8 cellular contexts compared by ENCODE assay signal in genomic region chr4:168480991-168481588, GRCh38.
DNase-seq lines count a peak whose midpoint lies in the region; ATAC-seq and TF ChIP-seq lines count a peak whose summit lies in the region.

No MANE protein-coding gene starts in this region.

- peak; percentile 43 for ATAC-seq in GM21447 (IDR thresholded peaks at IDR 0.05; ENCODE audit: unreplicated experiment)

- in situ Hi-C loops in KBM-7 (cut with MboI; ENCODE audit: low pct_unique_long_range_greater_than_20kb, low sequenced_read_pairs): no loop called here

- peak overlapping the region; percentile 81 for H3K27ac ChIP-seq in layer of hippocampus (ENCODE audit: low read depth, low read length)

- H3K27me3 ChIP-seq in layer of hippocampus (ENCODE audit: control insufficient read depth, insufficient read depth, low read length): no peaks in the 10 kb centered on the region

- no peak for TF ChIP-seq CTCF in cardiac fibroblast (IDR thresholded peaks at IDR 0.05; ENCODE audit: low read depth, low read length)

- peak overlapping the region; percentile 68 to 70 for H3K4me3 ChIP-seq in cardiac fibroblast (replicated peaks in 1 of 2; ENCODE audit: low read depth in 2 of 2, low read length in 2 of 2)

- DNase-seq in DMS 273 (lab: John Stamatoyannopoulos, UW; ENCODE audit: unreplicated experiment) (peak; percentile 72), KBM-7 (peak; percentile 82), T-helper 2 cell (peak in 3 of 5 experiments; percentile 34 to 89 (median 68)), cardiac fibroblast (ENCODE audit: low read depth in 2 of 2) (peak; percentile 67 to 92), cerebellar nuclear complex (lab: John Stamatoyannopoulos, UW) (no peak)
- peak; percentile 15 for DNase-seq in stimulated activated CD8-positive, alpha-beta memory T cell treated with anti-CD3 and anti-CD28 coated beads, Interleukin-15, amount 100 ng/mL, for 1 hour (ENCODE audit: low read depth)

Comparison
In these comparisons a context has a peak if more than half of its experiments do, and no peak if none do; other contexts are left out.
1. DNase-seq: peak in DMS 273 (single experiment), KBM-7 (single experiment), T-helper 2 cell (3 of 5), cardiac fibroblast (2 of 2) and stimulated activated CD8-positive, alpha-beta memory T cell treated with anti-CD3 and anti-CD28 coated beads, Interleukin-15, amount 100 ng/mL, for 1 hour (single experiment); none in cerebellar nuclear complex (0 of 2).